12 cellular contexts compared by ENCODE assay signal in genomic region chr15:98547255-98547654, GRCh38.
DNase-seq lines count a peak whose midpoint lies in the region; ATAC-seq and TF ChIP-seq lines count a peak whose summit lies in the region.
"Had no signal": no experiment of that assay in that cellular context is flagged by ENCODE, and none has a peak within 500 bp of the region (broad histone marks: within the 10 kb centered on the region; RNA-seq: fewer than 3 reads in every experiment).

No MANE protein-coding gene starts in this region.

- no peak for DNase-seq in CD8-positive, alpha-beta T cell
- DNase-seq in IMR-90 (no peak), esophagus squamous epithelium (lab: John Stamatoyannopoulos, UW) (no peak), neuronal stem cell (ENCODE audit: low spot score) (no peak), NCI-H146 (lab: John Stamatoyannopoulos, UW) (no peak), mesenteric fat pad (ENCODE audit: low spot score) (no peak)
- no peak for DNase-seq in stimulated activated CD4-positive, alpha-beta T cell treated with anti-CD3 and anti-CD28 coated beads, Interleukin-2, amount 100 ng/mL, for 24 hours
- DNase-seq: DMS 273 treated with DMSO at 0.1 percent for 48 hours; OCI-M1; stimulated activated CD4-positive, alpha-beta T cell treated with anti-CD3 and anti-CD28 coated beads, Interleukin-4, amount 100 ng/mL, for 1 hour had no signal

- TF ChIP-seq RAD21 in IMR-90 (IDR thresholded peaks at IDR 0.05; ENCODE audit: low read length) = no peak

- H3K79me1 ChIP-seq in IMR-90 (ENCODE audit: low read depth in 1 of 2, low read length in 2 of 2) = no peaks in the 10 kb centered on the region
- no peaks in the 10 kb centered on the region for H3K79me1 ChIP-seq in neuronal stem cell (ENCODE audit: low read depth, low read length)

- H3K4me1 Mint-ChIP-seq in CD8-positive, alpha-beta T cell (ENCODE audit: low read depth) = peaks cover 18% of the 10 kb centered on the region

- no peak overlapping the region for H2AFZ ChIP-seq in IMR-90 (replicated peaks; ENCODE audit: low read length, poor library complexity)
- peak overlapping the region; percentile 99 for H2AFZ ChIP-seq in neuronal stem cell (ENCODE audit: low read length)

- dilution Hi-C loops in IMR-90 (cut with HindIII; ENCODE audit: low sequenced_read_pairs, unreplicated experiment) = no loop called here

- H4K91ac ChIP-seq in IMR-90 (ENCODE audit: insufficient read depth, low read depth, low read length) = no peak overlapping the region
- no peak overlapping the region for H4K91ac ChIP-seq in neuronal stem cell (ENCODE audit: low read depth, low read length, poor library complexity)

- ATAC-seq in CD8-positive, alpha-beta T cell = no peak
- no peak for ATAC-seq in IMR-90 (ENCODE audit: low read depth)
- ATAC-seq in GM21529 (IDR thresholded peaks at IDR 0.05; ENCODE audit: unreplicated experiment) = no peak

- H2BK5ac ChIP-seq in IMR-90 (ENCODE audit: low read depth, low read length, poor library complexity, severe bottlenecking) (no peak overlapping the region), neuronal stem cell (ENCODE audit: low read length) (no peak overlapping the region)

- H2AK5ac ChIP-seq in IMR-90 (ENCODE audit: low read depth, low read length) (no peak overlapping the region), neuronal stem cell (ENCODE audit: low read depth, low read length) (no peak overlapping the region)

- peaks cover 3% of the 10 kb centered on the region for H3K27me3 ChIP-seq in CD8-positive, alpha-beta T cell (ENCODE audit: insufficient read depth, low read length)
- H3K27me3 ChIP-seq in IMR-90 (ENCODE audit: control insufficient read depth, insufficient read depth, low read length) (no peaks in the 10 kb centered on the region), esophagus squamous epithelium (peaks cover 0 to 8% (median 0%) of the 10 kb centered on the region in 4 donors), neuronal stem cell (ENCODE audit: control insufficient read depth in 3 of 3, insufficient read depth in 3 of 3, low read depth in 1 of 3, low read length in 3 of 3) (peaks cover 0 to 37% (median 12%) of the 10 kb centered on the region in 3 experiments)

- no peak overlapping the region for H3K27ac Mint-ChIP-seq in CD8-positive, alpha-beta T cell

- no peak for TF ChIP-seq CTCF in CD8-positive, alpha-beta T cell (IDR thresholded peaks at IDR 0.05)
- TF ChIP-seq CTCF in IMR-90 (conservative IDR thresholded peaks at IDR 0.05; ENCODE audit: low read depth, low read length) (no peak), esophagus squamous epithelium (IDR thresholded peaks at IDR 0.05) (no peak)

- H3K4me1 ChIP-seq in CD8-positive, alpha-beta T cell (ENCODE audit: insufficient read depth, low read length) = peaks cover 10% of the 10 kb centered on the region
- no peaks in the 10 kb centered on the region for H3K4me1 ChIP-seq in IMR-90 (ENCODE audit: control insufficient read depth, insufficient read depth, low read length)
- peaks cover 0 to 22% (median 11%) of the 10 kb centered on the region in 3 donors for H3K4me1 ChIP-seq in esophagus squamous epithelium
- H3K4me1 ChIP-seq in neuronal stem cell (ENCODE audit: control insufficient read depth in 2 of 2, insufficient read depth in 1 of 2, low read depth in 1 of 2, low read length in 2 of 2) = peaks cover 0 to 3% of the 10 kb centered on the region in 2 donors
- H3K4me1 ChIP-seq: colonic mucosa had no signal

- no peaks in the 10 kb centered on the region for H3K9me3 Mint-ChIP-seq in CD8-positive, alpha-beta T cell

- in situ Hi-C loops in IMR-90 (cut with MboI; ENCODE audit: low sequenced_read_pairs) = no loop called here

- H3K4me3 ChIP-seq in CD8-positive, alpha-beta T cell (ENCODE audit: low read depth, low read length) = no peak overlapping the region
- H3K4me3 ChIP-seq in IMR-90 (ENCODE audit: insufficient read depth, low read depth, low read length) = no peak overlapping the region; the same call in 1 of the 2 replicates
- H3K4me3 ChIP-seq in esophagus squamous epithelium = peak overlapping the region in 3 of 4 donors; percentile 44 to 74 (median 50)
- H3K4me3 ChIP-seq in neuronal stem cell (ENCODE audit: low read length in 2 of 2) = no peak overlapping the region

- no peaks in the 10 kb centered on the region for H3K36me3 Mint-ChIP-seq in CD8-positive, alpha-beta T cell

- peak overlapping the region; percentile 85 for H3K4me3 Mint-ChIP-seq in CD8-positive, alpha-beta T cell

- H3K56ac ChIP-seq in IMR-90 (ENCODE audit: extremely low read depth, insufficient read depth, low read length) = no peak overlapping the region

- H2BK120ac ChIP-seq in IMR-90 (ENCODE audit: low read depth, low read length) = no peak overlapping the region; the same call in 1 of the 2 replicates
- H2BK120ac ChIP-seq in neuronal stem cell (ENCODE audit: low read depth, low read length) = no peak overlapping the region

- no CpG with 5 or more reads among the region's 4 CpGs for WGBS in IMR-90 (ENCODE audit: extremely low coverage in 2 of 2, insufficient read length in 1 of 2), 2 experiments
- 6 to 15% methylated on average over 4 of the region's 4 CpGs for WGBS in esophagus squamous epithelium, 2 donors
- no CpG with 5 or more reads among the region's 4 CpGs for WGBS in neuronal stem cell (ENCODE audit: extremely low coverage in 2 of 2, insufficient read length in 2 of 2, insufficient replicate concordance in 1 of 2), 2 donors

- TF ChIP-seq POLR2A in IMR-90 (IDR thresholded peaks at IDR 0.05; ENCODE audit: low read depth, low read length) (no peak), esophagus squamous epithelium (IDR thresholded peaks at IDR 0.05) (no peak)

- H3K4me2 ChIP-seq in IMR-90 (ENCODE audit: low read depth, low read length) (peak overlapping the region; percentile 37; the same call in 1 of the 2 replicates), neuronal stem cell (ENCODE audit: insufficient read depth, low read length, poor library complexity, severe bottlenecking) (peak overlapping the region; percentile 92)

- H2BK15ac ChIP-seq in IMR-90 (ENCODE audit: low read depth, low read length) = no peak overlapping the region
- no peak overlapping the region for H2BK15ac ChIP-seq in neuronal stem cell (ENCODE audit: low read length)

- H3K14ac ChIP-seq in IMR-90 (replicated peaks; ENCODE audit: low read depth, low read length) = no peak overlapping the region
- H3K14ac ChIP-seq in neuronal stem cell (ENCODE audit: low read length) = no peak overlapping the region

- H3K23ac ChIP-seq in IMR-90 (ENCODE audit: low read depth, low read length) (no peak overlapping the region), neuronal stem cell (ENCODE audit: low read depth, low read length, poor library complexity) (no peak overlapping the region)

- peak overlapping the region; percentile 11 for H2AK9ac ChIP-seq in IMR-90 (replicated peaks; ENCODE audit: low read depth, low read length, poor library complexity)

- H3K4ac ChIP-seq in IMR-90 (ENCODE audit: low read depth, low read length) (no peak overlapping the region), neuronal stem cell (ENCODE audit: low read length) (no peak overlapping the region)

- H3K9ac ChIP-seq in IMR-90 (ENCODE audit: low read depth, low read length) (peak overlapping the region; percentile 74; the same call in 1 of the 2 replicates), neuronal stem cell (ENCODE audit: low read depth, low read length, poor library complexity) (no peak overlapping the region)

- no peaks in the 10 kb centered on the region for H3K36me3 ChIP-seq in CD8-positive, alpha-beta T cell (ENCODE audit: insufficient read depth, low read length)
- no peaks in the 10 kb centered on the region for H3K36me3 ChIP-seq in IMR-90 (ENCODE audit: control insufficient read depth, insufficient read depth, low read length)
- H3K36me3 ChIP-seq in esophagus squamous epithelium = no peaks in the 10 kb centered on the region
- H3K36me3 ChIP-seq in neuronal stem cell (replicated peaks in 1 of 2; ENCODE audit: control insufficient read depth in 2 of 2, insufficient read depth in 2 of 2, low read length in 2 of 2) = no peaks in the 10 kb centered on the region
- H3K36me3 ChIP-seq: colonic mucosa had no signal

- H3K9me3 ChIP-seq in CD8-positive, alpha-beta T cell (ENCODE audit: low read length) = no peaks in the 10 kb centered on the region
- no peaks in the 10 kb centered on the region for H3K9me3 ChIP-seq in IMR-90 (ENCODE audit: control insufficient read depth, insufficient read depth, low read length)
- no peaks in the 10 kb centered on the region for H3K9me3 ChIP-seq in esophagus squamous epithelium
- H3K9me3 ChIP-seq in neuronal stem cell (replicated peaks in 1 of 2; ENCODE audit: control insufficient read depth in 2 of 2, insufficient read depth in 1 of 2, low read depth in 1 of 2, low read length in 2 of 2) = no peaks in the 10 kb centered on the region
- H3K9me3 ChIP-seq: colonic mucosa had no signal

- H4K20me1 ChIP-seq in IMR-90 (ENCODE audit: insufficient read depth, low read length) = no peaks in the 10 kb centered on the region

- no peak overlapping the region for H3K27ac ChIP-seq in CD8-positive, alpha-beta T cell (ENCODE audit: low read depth, low read length)
- H3K27ac ChIP-seq in IMR-90 (ENCODE audit: insufficient read depth, low read length) = peak overlapping the region; percentile 92; the same call in 1 of the 2 replicates
- peak overlapping the region in 3 of 4 donors; percentile 78 to 87 (median 80) for H3K27ac ChIP-seq in esophagus squamous epithelium
- no peak overlapping the region for H3K27ac ChIP-seq in neuronal stem cell (replicated peaks; ENCODE audit: low read length)

- no peak overlapping the region; the same call in 1 of the 2 replicates for H3K18ac ChIP-seq in IMR-90 (ENCODE audit: low read depth, low read length)
- H3K18ac ChIP-seq in neuronal stem cell (ENCODE audit: low read length) = no peak overlapping the region

- H4K8ac ChIP-seq in IMR-90 (ENCODE audit: low read depth in 2 of 2, low read length in 2 of 2) = no peak overlapping the region
- no peak overlapping the region for H4K8ac ChIP-seq in neuronal stem cell (ENCODE audit: low read depth, low read length)

- no TSS peak for BruUV-seq in IMR-90 (replicated peaks; lab: Mats Ljungman, UMichigan)

- H2BK20ac ChIP-seq in IMR-90 (ENCODE audit: low read depth, low read length) = no peak overlapping the region

- 0 out of 2 replicates have a peak, but pooled peaks cover 3% of the 10 kb centered on the region for H3K9me1 ChIP-seq in IMR-90 (ENCODE audit: insufficient read depth, low read length)

- CTCF ChIA-PET in CD8-positive, alpha-beta T cell (lab: Charles Lee) = interaction anchor here (1.9 kb wide), 1 partner anchor 27 kb away, joined by 4 read pairs; no protein-coding TSS in a partner anchor
- CTCF ChIA-PET in IMR-90 (lab: Yijun Ruan, JAX) = interaction anchor here (1.5 kb wide), 1 partner anchor 20 kb away, joined by 3 read pairs; no protein-coding TSS in a partner anchor

- intact Hi-C loops in CD8-positive, alpha-beta T cell (cut with DNase I, micrococcal nuclease) = no loop called here
- intact Hi-C loops in IMR-90 (cut with micrococcal nuclease) (no loop called here), esophagus squamous epithelium (cut with DNase I) (no loop called here)

- H3K27me3 Mint-ChIP-seq in CD8-positive, alpha-beta T cell (ENCODE audit: low read depth) = peaks cover 41% of the 10 kb centered on the region

- no peak overlapping the region for H2BK12ac ChIP-seq in neuronal stem cell (ENCODE audit: low read length)

- no peak overlapping the region for H4K5ac ChIP-seq in IMR-90 (ENCODE audit: low read depth, low read length)

- POLR2A ChIA-PET in CD8-positive, alpha-beta T cell (lab: Charles Lee) = no interaction called here
- POLR2A ChIA-PET in IMR-90 (lab: Charles Lee; ENCODE audit: unreplicated experiment) = no interaction called here

Comparison
In these comparisons a context has a peak if more than half of its experiments do, and no peak if none do; other contexts are left out.
1. H3K27ac ChIP-seq: peak in IMR-90 (single experiment) and esophagus squamous epithelium (3 of 4); none in CD8-positive, alpha-beta T cell (single experiment) and neuronal stem cell (single experiment).
2. H3K4me3 ChIP-seq: peak in esophagus squamous epithelium (3 of 4); none in CD8-positive, alpha-beta T cell (single experiment), IMR-90 (single experiment) and neuronal stem cell (0 of 2).